ENCODE assay signal across 8 cellular contexts in genomic region chr17:48026503-48027321, GRCh38. TPM values are rescaled to one million over a fixed set of nuclear protein-coding genes. Genes with fewer than 3 reads are reported as not detected.
A peak's percentile ranks its signal among the peaks of the same experiment; 100 is the strongest.
DNase-seq lines count a peak whose midpoint lies in the region; ATAC-seq and TF ChIP-seq lines count a peak whose summit lies in the region.

No MANE protein-coding gene starts in this region.

- no peaks in the 10 kb centered on the region for H3K36me3 Mint-ChIP-seq in nephron progenitor cell (ENCODE audit: low read depth)

- peaks cover 0 to 11% of the 10 kb centered on the region in 2 donors for H3K27me3 ChIP-seq in Peyer's patch
- H3K27me3 ChIP-seq in stomach smooth muscle (ENCODE audit: control insufficient read depth in 1 of 2, insufficient read depth in 2 of 2, low read length in 2 of 2): no peaks in the 10 kb centered on the region

- H3K27ac Mint-ChIP-seq in nephron progenitor cell: no peak overlapping the region

- peak overlapping the region; percentile 89 for H3K4me3 Mint-ChIP-seq in nephron progenitor cell

- no peaks in the 10 kb centered on the region for H3K9me3 ChIP-seq in Peyer's patch
- no peaks in the 10 kb centered on the region for H3K9me3 ChIP-seq in stomach smooth muscle (ENCODE audit: control insufficient read depth in 2 of 2, low read length in 2 of 2)

- H3K9ac ChIP-seq in stomach smooth muscle (ENCODE audit: low read length in 2 of 2): peak overlapping the region; percentile 4 to 60

- TF ChIP-seq CTCF in GM10266 (IDR thresholded peaks at IDR 0.05; ENCODE audit: control insufficient read depth, insufficient read depth, low read depth, missing control alignments) (peak; percentile 97), LNCaP clone FGC (IDR thresholded peaks at IDR 0.05; ENCODE audit: control insufficient read depth, extremely low read depth, insufficient read depth) (peak; percentile 88), Peyer's patch (IDR thresholded peaks at IDR 0.05) (peak; percentile 70 to 85 (median 81)), nephron progenitor cell (IDR thresholded peaks at IDR 0.05) (peak; percentile 78)

- TF ChIP-seq POLR2A in Peyer's patch (IDR thresholded peaks at IDR 0.05): no peak

- H3K4me1 Mint-ChIP-seq in nephron progenitor cell: peaks cover 41% of the 10 kb centered on the region

- no peaks in the 10 kb centered on the region for H3K9me3 Mint-ChIP-seq in nephron progenitor cell

- peaks cover 3 to 37% (median 14%) of the 10 kb centered on the region in 4 donors for H3K4me1 ChIP-seq in Peyer's patch
- peaks cover 39% of the 10 kb centered on the region for H3K4me1 ChIP-seq in stomach smooth muscle (ENCODE audit: control insufficient read depth, insufficient read depth, low read length)

- H3K27me3 Mint-ChIP-seq in nephron progenitor cell (ENCODE audit: low read depth, poor library complexity): peaks cover 28% of the 10 kb centered on the region

- no peak for ATAC-seq in GM19351 (IDR thresholded peaks at IDR 0.05; ENCODE audit: unreplicated experiment)

- H3K4me3 ChIP-seq in LNCaP clone FGC (ENCODE audit: low read depth, low read length) (no peak overlapping the region; the same call in 1 of the 2 replicates), Peyer's patch (no peak overlapping the region), stomach smooth muscle (ENCODE audit: low read length in 2 of 2) (peak overlapping the region in 1 of 2 donors; percentile 40)

- H3K27ac ChIP-seq in Peyer's patch (no peak overlapping the region), stomach smooth muscle (ENCODE audit: low read length) (peak overlapping the region; percentile 67)

- DNase-seq in GM10266 (ENCODE audit: extremely low spot score) (peak; percentile 85), LNCaP clone FGC (ENCODE audit: low read depth) (no peak), Peyer's patch (peak; percentile 78 to 89 (median 80)), fibroblast of peridontal ligament (ENCODE audit: extremely low read depth) (peak; percentile 89), nephron progenitor cell (peak; percentile 91)
- peak; percentile 41 to 54 for DNase-seq in activated T-helper 1 cell treated with anti-CD3 and anti-CD28 coated beads, Interleukin-2, amount 50 U/mL, for 16 hours (ENCODE audit: low read depth in 1 of 2, low spot score in 1 of 2)

- H3K36me3 ChIP-seq in Peyer's patch (no peaks in the 10 kb centered on the region), stomach smooth muscle (ENCODE audit: control insufficient read depth in 2 of 2, insufficient read depth in 2 of 2, low read length in 2 of 2) (no peaks in the 10 kb centered on the region)

RNA-seq across cellular contexts. Expression of gene COPZ2, which starts 10.9 kb away (rescaled TPM):
- total RNA-seq in Peyer's patch: 10 to 100 TPM in 2 of 4 donors, 1 to 10 TPM in 2; 2.2 to 27.2 (median 7.0) TPM

RNA-seq across cellular contexts. Expression of gene NFE2L1, which starts 21.4 kb away (rescaled TPM):
- 100 to 1,000 TPM in 3 of 4 donors, 10 to 100 TPM in 1; 89.1 to 228 (median 217) TPM for total RNA-seq in Peyer's patch

RNA-seq across cellular contexts. Expression of gene CDK5RAP3, which starts 55.8 kb away (rescaled TPM):
- total RNA-seq in Peyer's patch: 1,000 to 10,000 TPM in 1 of 4 donors, 100 to 1,000 TPM in 3; 198 to 1,062 (median 553) TPM
